Comparison of ENCODE assay signal across 9 cellular contexts in the genomic region with DNA sequence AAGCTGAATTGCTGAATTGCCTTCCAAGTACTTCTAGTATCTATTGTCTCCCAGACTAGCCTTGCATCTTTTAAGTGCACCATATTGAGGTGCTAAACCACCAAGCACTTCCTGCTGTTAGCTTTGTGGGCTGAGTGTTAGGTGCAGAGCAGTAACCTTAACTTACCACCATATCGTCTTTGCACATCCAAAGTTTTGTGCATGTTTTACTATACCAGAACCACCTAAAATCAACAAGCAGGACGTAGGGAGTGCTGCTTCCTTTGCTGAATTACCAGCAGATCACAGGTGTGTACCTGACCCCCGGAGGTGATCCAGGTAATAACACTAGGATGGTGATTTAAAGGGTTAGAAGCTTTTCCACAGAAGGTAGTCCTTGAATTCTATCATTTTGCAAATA.
DNase-seq lines count a peak whose midpoint lies in the region; ATAC-seq and TF ChIP-seq lines count a peak whose summit lies in the region.
"Had no signal": no experiment of that assay in that cellular context is flagged by ENCODE, and none has a peak within 500 bp of the region (broad histone marks: within the 10 kb centered on the region; RNA-seq: fewer than 3 reads in every experiment).

No MANE protein-coding gene starts in this region.

- H3K27ac Mint-ChIP-seq in activated CD4-positive, alpha-beta T cell treated with anti-CD3 and anti-CD28 coated beads, Interleukin-2, amount 10 ng/mL, durations not matched to agents 24 days and 14 days = peak overlapping the region; percentile 21
- H3K27ac Mint-ChIP-seq in osteocyte (ENCODE audit: unreplicated experiment) = no peak overlapping the region

- H3K9me3 Mint-ChIP-seq in activated CD4-positive, alpha-beta T cell treated with anti-CD3 and anti-CD28 coated beads, Interleukin-2, amount 10 ng/mL, durations not matched to agents 24 days and 14 days = peaks cover 15% of the 10 kb centered on the region
- no peaks in the 10 kb centered on the region for H3K9me3 Mint-ChIP-seq in osteocyte (ENCODE audit: unreplicated experiment)

- no peak for TF ChIP-seq CTCF in osteocyte (IDR thresholded peaks at IDR 0.05)

- no peaks in the 10 kb centered on the region for H3K27me3 Mint-ChIP-seq in activated CD4-positive, alpha-beta T cell treated with anti-CD3 and anti-CD28 coated beads, Interleukin-2, amount 10 ng/mL, durations not matched to agents 24 days and 14 days
- H3K27me3 Mint-ChIP-seq in osteocyte (ENCODE audit: unreplicated experiment) = peaks cover 3% of the 10 kb centered on the region

- intact Hi-C loops in activated CD4-positive, alpha-beta T cell treated with anti-CD3 and anti-CD28 coated beads, Interleukin-2, amount 10 ng/mL, durations not matched to agents 24 days and 14 days (cut with micrococcal nuclease) = no loop called here
- intact Hi-C loops in Right ventricle myocardium inferior (cut with DNase I) = no loop called here

- ATAC-seq in Right ventricle myocardium inferior (no peak), GM21447 (IDR thresholded peaks at IDR 0.05; ENCODE audit: unreplicated experiment) (no peak)

- H3K4me3 Mint-ChIP-seq in activated CD4-positive, alpha-beta T cell treated with anti-CD3 and anti-CD28 coated beads, Interleukin-2, amount 10 ng/mL, durations not matched to agents 24 days and 14 days = peak overlapping the region; percentile 9
- H3K4me3 Mint-ChIP-seq in osteocyte (ENCODE audit: unreplicated experiment) = no peak overlapping the region

- H3K36me3 Mint-ChIP-seq in activated CD4-positive, alpha-beta T cell treated with anti-CD3 and anti-CD28 coated beads, Interleukin-2, amount 10 ng/mL, durations not matched to agents 24 days and 14 days (ENCODE audit: low read depth) = peaks cover 1% of the 10 kb centered on the region
- no peaks in the 10 kb centered on the region for H3K36me3 Mint-ChIP-seq in osteocyte (ENCODE audit: unreplicated experiment)

- DNase-seq in activated CD4-positive, alpha-beta T cell treated with anti-CD3 and anti-CD28 coated beads, Interleukin-2, amount 10 ng/mL, durations not matched to agents 24 days and 14 days = peak; percentile 85
- DNase-seq in activated CD4-positive, alpha-beta T cell treated with anti-CD3 and anti-CD28 coated beads, Interleukin-2, amount 50 U/mL, for 4 hours = no peak
- peak; percentile 6 for DNase-seq in NCI-H128 (lab: John Stamatoyannopoulos, UW; ENCODE audit: unreplicated experiment)
- DNase-seq in activated gamma-delta T cell treated with anti-CD3 and anti-CD28 coated beads, Interleukin-2, amount 50 U/mL, for 16 hours (ENCODE audit: low read depth) = peak; percentile 21
- DNase-seq in stimulated activated CD8-positive, alpha-beta memory T cell treated with anti-CD3 and anti-CD28 coated beads, Interleukin-4, amount 100 ng/mL, for 24 hours (ENCODE audit: low read depth) = peak; percentile 4
- no peak for DNase-seq in Right ventricle myocardium inferior (ENCODE audit: missing footprints)
- no peak for DNase-seq in osteocyte (ENCODE audit: extremely low spot score, unreplicated experiment)
- DNase-seq: mammary epithelial cell had no signal

- peaks cover 35% of the 10 kb centered on the region for H3K4me1 Mint-ChIP-seq in activated CD4-positive, alpha-beta T cell treated with anti-CD3 and anti-CD28 coated beads, Interleukin-2, amount 10 ng/mL, durations not matched to agents 24 days and 14 days
- no peaks in the 10 kb centered on the region for H3K4me1 Mint-ChIP-seq in osteocyte (ENCODE audit: unreplicated experiment)

Comparison
In these comparisons a context has a peak if more than half of its experiments do, and no peak if none do; other contexts are left out.
1. DNase-seq: peak in activated CD4-positive, alpha-beta T cell treated with anti-CD3 and anti-CD28 coated beads, Interleukin-2, amount 10 ng/mL, durations not matched to agents 24 days and 14 days (single experiment), NCI-H128 (single experiment), activated gamma-delta T cell treated with anti-CD3 and anti-CD28 coated beads, Interleukin-2, amount 50 U/mL, for 16 hours (single experiment) and stimulated activated CD8-positive, alpha-beta memory T cell treated with anti-CD3 and anti-CD28 coated beads, Interleukin-4, amount 100 ng/mL, for 24 hours (single experiment); none in activated CD4-positive, alpha-beta T cell treated with anti-CD3 and anti-CD28 coated beads, Interleukin-2, amount 50 U/mL, for 4 hours (0 of 2), Right ventricle myocardium inferior (single experiment) and osteocyte (single experiment).